In genomic region chr3:69740103-69741021, GRCh38 we compare ENCODE assay signal across 9 cellular contexts. TPM values are rescaled to one million over a fixed set of nuclear protein-coding genes. Genes with fewer than 3 reads are reported as not detected.
DNase-seq lines count a peak whose midpoint lies in the region; ATAC-seq and TF ChIP-seq lines count a peak whose summit lies in the region.
"Had no signal": no experiment of that assay in that cellular context is flagged by ENCODE, and none has a peak within 500 bp of the region (broad histone marks: within the 10 kb centered on the region; RNA-seq: fewer than 3 reads in every experiment).

No MANE protein-coding gene starts in this region.

- no peak overlapping the region for H4K12ac ChIP-seq in trophoblast cell (ENCODE audit: low read depth, low read length)

- H3K23ac ChIP-seq in trophoblast cell (ENCODE audit: low read length) = no peak overlapping the region

- H3K27me3 ChIP-seq in gastroesophageal sphincter (no peaks in the 10 kb centered on the region), trophoblast cell (ENCODE audit: insufficient read depth, low read length) (no peaks in the 10 kb centered on the region)

- no peak overlapping the region for H2BK120ac ChIP-seq in trophoblast cell (ENCODE audit: insufficient read depth, low read length, poor library complexity)

- H3K4ac ChIP-seq in trophoblast cell (ENCODE audit: low read depth, low read length) = no peak overlapping the region

- H2BK5ac ChIP-seq in trophoblast cell (ENCODE audit: low read depth, low read length, poor library complexity) = no peak overlapping the region

- no peak for ATAC-seq in gastroesophageal sphincter

- no peaks in the 10 kb centered on the region for H3K36me3 ChIP-seq in gastroesophageal sphincter
- H3K36me3 ChIP-seq in trophoblast cell (ENCODE audit: control insufficient read depth in 1 of 2, insufficient read depth in 2 of 2, low read length in 2 of 2) = no peaks in the 10 kb centered on the region

- no peaks in the 10 kb centered on the region for H3K9me3 ChIP-seq in gastroesophageal sphincter
- H3K9me3 ChIP-seq in trophoblast cell (ENCODE audit: insufficient read depth, low read depth, low read length) = no peaks in the 10 kb centered on the region

- no peak overlapping the region for H3K14ac ChIP-seq in trophoblast cell (ENCODE audit: low read length)

- no peak for TF ChIP-seq CTCF in RWPE1 (conservative IDR thresholded peaks at IDR 0.05; ENCODE audit: low read depth)
- TF ChIP-seq CTCF in gastroesophageal sphincter (IDR thresholded peaks at IDR 0.05) = no peak

- H2AFZ ChIP-seq in trophoblast cell (ENCODE audit: insufficient read depth, low read length, poor library complexity) = peak overlapping the region; percentile 82

- no peaks in the 10 kb centered on the region for H3K79me2 ChIP-seq in trophoblast cell (ENCODE audit: control insufficient read depth, insufficient read depth, low read length, poor library complexity)

- no peaks in the 10 kb centered on the region for H3K79me1 ChIP-seq in trophoblast cell (ENCODE audit: low read length)

- no peak overlapping the region for H2BK12ac ChIP-seq in trophoblast cell (ENCODE audit: low read length)

- WGBS in gastroesophageal sphincter (ENCODE audit: low coverage in 1 of 2), 2 donors = 5 to 19% methylated on average over 11 to 13 of the region's 26 CpGs
- WGBS in trophoblast cell (ENCODE audit: extremely low coverage, insufficient coverage, insufficient read length) = no CpG with 5 or more reads among the region's 26 CpGs

- CTCF ChIA-PET in RWPE1 (lab: Yijun Ruan, JAX) = no interaction called here

- H3K9ac ChIP-seq in trophoblast cell (ENCODE audit: low read length) = no peak overlapping the region

- H4K8ac ChIP-seq in trophoblast cell (ENCODE audit: low read depth, low read length) = no peak overlapping the region

- TF ChIP-seq EP300 in gastroesophageal sphincter (IDR thresholded peaks at IDR 0.05) = no peak

- H3K4me2 ChIP-seq in trophoblast cell (ENCODE audit: low read length) = peak overlapping the region; percentile 100

- POLR2A ChIA-PET in RWPE1 (lab: Yijun Ruan, JAX; ENCODE audit: low non-redundant PET) = no interaction called here

- H3K4me1 ChIP-seq in gastroesophageal sphincter (peaks cover 11 to 57% (median 28%) of the 10 kb centered on the region in 3 donors), trophoblast cell (ENCODE audit: control insufficient read depth in 1 of 2, insufficient read depth in 2 of 2, low read length in 2 of 2) (peaks cover 0 to 6% of the 10 kb centered on the region in 2 experiments)

- no peak overlapping the region for H2AK5ac ChIP-seq in trophoblast cell (ENCODE audit: low read length)

- no peak for TF ChIP-seq POLR2A in gastroesophageal sphincter (IDR thresholded peaks at IDR 0.05)

- no peak overlapping the region for H3K27ac ChIP-seq in RWPE1
- peak overlapping the region; percentile 67 to 91 (median 90) for H3K27ac ChIP-seq in gastroesophageal sphincter
- no peak overlapping the region for H3K27ac ChIP-seq in trophoblast cell (ENCODE audit: low read depth, low read length)
- H3K27ac ChIP-seq: 22Rv1 had no signal

- H3K4me3 ChIP-seq in gastroesophageal sphincter = peak overlapping the region; percentile 75 to 84
- peak overlapping the region; percentile 85 for H3K4me3 ChIP-seq in trophoblast cell (ENCODE audit: low read depth, low read length)

- no peak overlapping the region for H3K18ac ChIP-seq in trophoblast cell (ENCODE audit: low read length)

- DNase-seq in DMS 273 (lab: John Stamatoyannopoulos, UW; ENCODE audit: unreplicated experiment) = peak; percentile 44
- DNase-seq in DMS 273 treated with DMSO at 0.1 percent for 48 hours (lab: John Stamatoyannopoulos, UW) = no peak
- peak; percentile 52 for DNase-seq in RWPE1 (ENCODE audit: low spot score)
- peak; percentile 79 to 80 for DNase-seq in trophoblast cell
- DNase-seq in stimulated activated naive CD4-positive, alpha-beta T cell treated with Interleukin-2 at 50 U/mL for 16 hours (lab: John Stamatoyannopoulos, UW) = no peak
- no peak for DNase-seq in NCI-H128 (lab: John Stamatoyannopoulos, UW; ENCODE audit: unreplicated experiment)
- no peak for DNase-seq in NCI-H2227 (lab: John Stamatoyannopoulos, UW; ENCODE audit: unreplicated experiment)

- H4K91ac ChIP-seq in trophoblast cell (ENCODE audit: low read depth, low read length) = no peak overlapping the region

RNA-seq across cellular contexts. Expression of gene MITF, which starts 1.1 kb away (rescaled TPM):
- 10 to 100 TPM; 44.8 to 86.8 (median 77.9) TPM for total RNA-seq in gastroesophageal sphincter
- 2.6 and 2.8 TPM in 2 replicates for polyA plus RNA-seq in trophoblast cell (2013)

Comparison
In these comparisons a context has a peak if more than half of its experiments do, and no peak if none do; other contexts are left out.
1. DNase-seq: peak in DMS 273 (single experiment), RWPE1 (single experiment) and trophoblast cell (2 of 2); none in DMS 273 treated with DMSO at 0.1 percent for 48 hours (single experiment), stimulated activated naive CD4-positive, alpha-beta T cell treated with Interleukin-2 at 50 U/mL for 16 hours (single experiment), NCI-H128 (single experiment) and NCI-H2227 (single experiment).
2. H3K27ac ChIP-seq: peak in gastroesophageal sphincter (4 of 4); none in RWPE1 (single experiment) and trophoblast cell (single experiment).